13 cellular contexts compared by ENCODE assay signal in genomic region chr3:98574157-98574556, GRCh38. TPM values are rescaled to one million over a fixed set of nuclear protein-coding genes. Genes with fewer than 3 reads are reported as not detected.
DNase-seq lines count a peak whose midpoint lies in the region; ATAC-seq and TF ChIP-seq lines count a peak whose summit lies in the region.
"Had no signal": no experiment of that assay in that cellular context is flagged by ENCODE, and none has a peak within 500 bp of the region (broad histone marks: within the 10 kb centered on the region; RNA-seq: fewer than 3 reads in every experiment).

No MANE protein-coding gene starts in this region.

- TF ChIP-seq POLR2A in adrenal gland (IDR thresholded peaks at IDR 0.05), result no peak

- H3K4me1 ChIP-seq in adrenal gland (replicated peaks in 1 of 2), result no peaks in the 10 kb centered on the region

- H3K4me3 Mint-ChIP-seq in activated CD8-positive, alpha-beta memory T cell treated with anti-CD3 and anti-CD28 coated beads, Interleukin-2, amount 10 ng/mL, durations not matched to agents 7 days and 5 days, result peak overlapping the region; percentile 3
- H3K4me3 Mint-ChIP-seq in stimulated activated effector memory CD8-positive, alpha-beta T cell treated with anti-CD3 and anti-CD28 coated beads, Interleukin-12 subunit alpha, Interleukin-12 subunit beta, amount 100 ng/mL, for 72 hours, result peak overlapping the region; percentile 42
- H3K4me3 Mint-ChIP-seq in immature natural killer cell, result no peak overlapping the region

- H3K4me3 ChIP-seq in adrenal gland, result no peak overlapping the region

- no peak overlapping the region for H3K27ac ChIP-seq in adrenal gland

- H3K27ac Mint-ChIP-seq in activated CD8-positive, alpha-beta memory T cell treated with anti-CD3 and anti-CD28 coated beads, Interleukin-2, amount 10 ng/mL, durations not matched to agents 7 days and 5 days, result peak overlapping the region; percentile 82
- peak overlapping the region; percentile 83 for H3K27ac Mint-ChIP-seq in stimulated activated effector memory CD8-positive, alpha-beta T cell treated with anti-CD3 and anti-CD28 coated beads, Interleukin-12 subunit alpha, Interleukin-12 subunit beta, amount 100 ng/mL, for 72 hours
- H3K27ac Mint-ChIP-seq in immature natural killer cell, result no peak overlapping the region

- peaks cover 55% of the 10 kb centered on the region for H3K36me3 Mint-ChIP-seq in activated CD8-positive, alpha-beta memory T cell treated with anti-CD3 and anti-CD28 coated beads, Interleukin-2, amount 10 ng/mL, durations not matched to agents 7 days and 5 days
- peaks cover 27% of the 10 kb centered on the region for H3K36me3 Mint-ChIP-seq in stimulated activated effector memory CD8-positive, alpha-beta T cell treated with anti-CD3 and anti-CD28 coated beads, Interleukin-12 subunit alpha, Interleukin-12 subunit beta, amount 100 ng/mL, for 72 hours
- peaks cover 12 to 22% (median 15%) of the 10 kb centered on the region in 3 donors for H3K36me3 Mint-ChIP-seq in immature natural killer cell

- TF ChIP-seq CTCF in adrenal gland (IDR thresholded peaks at IDR 0.05), result no peak

- peak; percentile 25 for ATAC-seq in activated CD8-positive, alpha-beta memory T cell treated with anti-CD3 and anti-CD28 coated beads, Interleukin-2, amount 10 ng/mL, durations not matched to agents 7 days and 5 days
- peak; percentile 89 for ATAC-seq in stimulated activated effector memory CD8-positive, alpha-beta T cell treated with anti-CD3 and anti-CD28 coated beads, Interleukin-12 subunit alpha, Interleukin-12 subunit beta, amount 100 ng/mL, for 72 hours

- CTCF ChIA-PET in activated CD8-positive, alpha-beta memory T cell treated with anti-CD3 and anti-CD28 coated beads, Interleukin-2, amount 10 ng/mL, durations not matched to agents 7 days and 5 days (lab: Charles Lee), result interaction anchor here (0.6 to 2.5 kb wide), 11 partner anchors 12 to 536 kb away, joined by 3 to 10 read pairs (median 4); partner anchors contain the start of genes CLDND1, CPOX and GPR15

- H3K27me3 ChIP-seq in adrenal gland, result no peaks in the 10 kb centered on the region

- H3K36me3 ChIP-seq in adrenal gland (replicated peaks in 1 of 2), result peaks cover 0 to 18% of the 10 kb centered on the region in 2 donors

- H3K27me3 Mint-ChIP-seq in activated CD8-positive, alpha-beta memory T cell treated with anti-CD3 and anti-CD28 coated beads, Interleukin-2, amount 10 ng/mL, durations not matched to agents 7 days and 5 days, result no peaks in the 10 kb centered on the region
- peaks cover 0 to 4% (median 0%) of the 10 kb centered on the region in 3 donors for H3K27me3 Mint-ChIP-seq in immature natural killer cell (ENCODE audit: low read depth in 3 of 3)

- no peak for DNase-seq in activated CD8-positive, alpha-beta memory T cell treated with anti-CD3 and anti-CD28 coated beads, Interleukin-2, amount 10 ng/mL, durations not matched to agents 7 days and 5 days
- no peak for DNase-seq in activated CD8-positive, alpha-beta memory T cell treated with anti-CD3 and anti-CD28 coated beads, Interleukin-2, amount 50 U/mL, for 48 hours
- DNase-seq in NCI-H748 (lab: John Stamatoyannopoulos, UW; ENCODE audit: unreplicated experiment), result peak; percentile 53
- peak; percentile 29 for DNase-seq in activated naive CD4-positive, alpha-beta T cell treated with anti-CD3 and anti-CD28 coated beads, Interleukin-2, amount 50 U/mL, for 16 hours
- DNase-seq in stimulated activated effector memory CD8-positive, alpha-beta T cell treated with anti-CD3 and anti-CD28 coated beads, Interleukin-12 subunit alpha, Interleukin-12 subunit beta, amount 100 ng/mL, for 72 hours (ENCODE audit: low spot score in 2 of 2), result no peak
- no peak for DNase-seq in immature natural killer cell
- DNase-seq in EL, result no peak
- no peak for DNase-seq in adrenal gland
- DNase-seq: Calu3 had no signal

- intact Hi-C loops in adrenal gland (cut with DNase I), result no loop called here

- 80 to 86% (median 84%) methylated on average over 6 of the region's 6 CpGs for whole genome bisulfite sequencing in adrenal gland, 4 donors

- H3K9me3 Mint-ChIP-seq in activated CD8-positive, alpha-beta memory T cell treated with anti-CD3 and anti-CD28 coated beads, Interleukin-2, amount 10 ng/mL, durations not matched to agents 7 days and 5 days (ENCODE audit: low read depth), result peaks cover 2% of the 10 kb centered on the region
- no peaks in the 10 kb centered on the region for H3K9me3 Mint-ChIP-seq in stimulated activated effector memory CD8-positive, alpha-beta T cell treated with anti-CD3 and anti-CD28 coated beads, Interleukin-12 subunit alpha, Interleukin-12 subunit beta, amount 100 ng/mL, for 72 hours
- no peaks in the 10 kb centered on the region for H3K9me3 Mint-ChIP-seq in immature natural killer cell

- peaks cover 64% of the 10 kb centered on the region for H3K4me1 Mint-ChIP-seq in activated CD8-positive, alpha-beta memory T cell treated with anti-CD3 and anti-CD28 coated beads, Interleukin-2, amount 10 ng/mL, durations not matched to agents 7 days and 5 days
- peaks cover 36% of the 10 kb centered on the region for H3K4me1 Mint-ChIP-seq in stimulated activated effector memory CD8-positive, alpha-beta T cell treated with anti-CD3 and anti-CD28 coated beads, Interleukin-12 subunit alpha, Interleukin-12 subunit beta, amount 100 ng/mL, for 72 hours
- peaks cover 11 to 22% of the 10 kb centered on the region in 2 donors for H3K4me1 Mint-ChIP-seq in immature natural killer cell

- H3K9me3 ChIP-seq in adrenal gland (replicated peaks in 1 of 3), result no peaks in the 10 kb centered on the region

RNA-seq across cellular contexts. Expression of gene CPOX, which starts 19.3 kb away (rescaled TPM):
- total RNA-seq in activated CD8-positive, alpha-beta memory T cell treated with anti-CD3 and anti-CD28 coated beads, Interleukin-2, amount 10 ng/mL, durations not matched to agents 7 days and 5 days, result 10 to 100 TPM; 71.6 to 88.5 TPM
- polyA plus RNA-seq in immature natural killer cell, result 1 to 10 TPM in 2 of 3 donors, not detected in 1; 2.4 to 4.4 TPM
- 10 to 100 TPM; 11.0 to 59.8 (median 23.4) TPM for total RNA-seq in adrenal gland
- 10 to 100 TPM in 2 of 3 donors, 1 to 10 TPM in 1; 9.0 to 15.6 (median 14.3) TPM for polyA plus RNA-seq in adrenal gland

RNA-seq across cellular contexts. Expression of gene GPR15, which starts 42.4 kb away (rescaled TPM):
- 100 to 1,000 TPM; 107 to 182 TPM for total RNA-seq in activated CD8-positive, alpha-beta memory T cell treated with anti-CD3 and anti-CD28 coated beads, Interleukin-2, amount 10 ng/mL, durations not matched to agents 7 days and 5 days
- polyA plus RNA-seq in immature natural killer cell (1 to 10 TPM in 1 of 3 donors, under 1 TPM in 1, not detected in 1; 0.45 to 1.2 TPM), adrenal gland (not detected)
- under 1 TPM in 2 of 8 donors, not detected in 6; 0.14 to 0.39 TPM for total RNA-seq in adrenal gland
- total RNA-seq: A673, Calu3, glomerular endothelial cell, kidney epithelial cell, urinary bladder had no signal

RNA-seq across cellular contexts. Expression of gene CLDND1, which starts 51.5 kb away (rescaled TPM):
- total RNA-seq in activated CD8-positive, alpha-beta memory T cell treated with anti-CD3 and anti-CD28 coated beads, Interleukin-2, amount 10 ng/mL, durations not matched to agents 7 days and 5 days, result 100 to 1,000 TPM; 514 to 528 TPM
- polyA plus RNA-seq in immature natural killer cell (100 to 1,000 TPM in 2 of 3 donors, 10 to 100 TPM in 1; 85.9 to 141 (median 115) TPM), adrenal gland (10 to 100 TPM; 52.7 to 88.5 (median 61.8) TPM)
- 100 to 1,000 TPM in 1 of 8 donors, 10 to 100 TPM in 7; 45.3 to 112 (median 64.2) TPM for total RNA-seq in adrenal gland

Comparison
In these comparisons a context has a peak if more than half of its experiments do, and no peak if none do; other contexts are left out.
1. DNase-seq: peak in NCI-H748 (single experiment) and activated naive CD4-positive, alpha-beta T cell treated with anti-CD3 and anti-CD28 coated beads, Interleukin-2, amount 50 U/mL, for 16 hours (single experiment); none in activated CD8-positive, alpha-beta memory T cell treated with anti-CD3 and anti-CD28 coated beads, Interleukin-2, amount 10 ng/mL, durations not matched to agents 7 days and 5 days (single experiment), activated CD8-positive, alpha-beta memory T cell treated with anti-CD3 and anti-CD28 coated beads, Interleukin-2, amount 50 U/mL, for 48 hours (single experiment), stimulated activated effector memory CD8-positive, alpha-beta T cell treated with anti-CD3 and anti-CD28 coated beads, Interleukin-12 subunit alpha, Interleukin-12 subunit beta, amount 100 ng/mL, for 72 hours (0 of 2), immature natural killer cell (0 of 3), EL (single experiment) and adrenal gland (0 of 7).
2. H3K27ac Mint-ChIP-seq: peak in activated CD8-positive, alpha-beta memory T cell treated with anti-CD3 and anti-CD28 coated beads, Interleukin-2, amount 10 ng/mL, durations not matched to agents 7 days and 5 days (single experiment) and stimulated activated effector memory CD8-positive, alpha-beta T cell treated with anti-CD3 and anti-CD28 coated beads, Interleukin-12 subunit alpha, Interleukin-12 subunit beta, amount 100 ng/mL, for 72 hours (single experiment); none in immature natural killer cell (0 of 6).
3. H3K4me3 Mint-ChIP-seq: peak in activated CD8-positive, alpha-beta memory T cell treated with anti-CD3 and anti-CD28 coated beads, Interleukin-2, amount 10 ng/mL, durations not matched to agents 7 days and 5 days (single experiment) and stimulated activated effector memory CD8-positive, alpha-beta T cell treated with anti-CD3 and anti-CD28 coated beads, Interleukin-12 subunit alpha, Interleukin-12 subunit beta, amount 100 ng/mL, for 72 hours (single experiment); none in immature natural killer cell (0 of 5).
4. RNA of gene GPR15, which starts 42.4 kb away (total RNA-seq): 107 to 182 TPM in activated CD8-positive, alpha-beta memory T cell treated with anti-CD3 and anti-CD28 coated beads, Interleukin-2, amount 10 ng/mL, durations not matched to agents 7 days and 5 days; 0.14 to 0.39 TPM in adrenal gland; every median in the first group is over 10 times any median in the second.
5. RNA of gene CLDND1, which starts 51.5 kb away (total RNA-seq): 514 to 528 TPM in activated CD8-positive, alpha-beta memory T cell treated with anti-CD3 and anti-CD28 coated beads, Interleukin-2, amount 10 ng/mL, durations not matched to agents 7 days and 5 days; 45.3 to 112 TPM in adrenal gland; every median in the first group is over 4 times any median in the second.